In genomic region chr20:12976720-12977633, GRCh38 we compare ENCODE assay signal across 19 cellular contexts. TPM values are rescaled to one million over a fixed set of nuclear protein-coding genes. Genes with fewer than 3 reads are reported as not detected.
DNase-seq lines count a peak whose midpoint lies in the region; ATAC-seq, FAIRE-seq and TF ChIP-seq lines count a peak whose summit lies in the region.
"Had no signal": no experiment of that assay in that cellular context is flagged by ENCODE, and none has a peak within 500 bp of the region (broad histone marks: within the 10 kb centered on the region; RNA-seq: fewer than 3 reads in every experiment).

No MANE protein-coding gene starts in this region.

- no peak overlapping the region for H3K23ac ChIP-seq in neuronal stem cell (ENCODE audit: low read depth, low read length, poor library complexity)

- H3K79me2 ChIP-seq in keratinocyte (ENCODE audit: control insufficient read depth, insufficient read depth, low read length) = no peaks in the 10 kb centered on the region

- no peaks in the 10 kb centered on the region for H4K20me1 ChIP-seq in keratinocyte (ENCODE audit: control insufficient read depth, extremely low read depth, insufficient read depth, low read length)

- H3K27ac ChIP-seq in keratinocyte (ENCODE audit: control insufficient read depth, insufficient read depth, low read length) (no peak overlapping the region), neuronal stem cell (replicated peaks; ENCODE audit: low read length) (no peak overlapping the region)
- H3K27ac ChIP-seq: Peyer's patch had no signal

- H3K9me3 Mint-ChIP-seq in Caco-2 (ENCODE audit: unreplicated experiment) = no peaks in the 10 kb centered on the region

- POLR2A ChIA-PET in Caco-2 (lab: Charles Lee) = no interaction called here

- 100% methylated on average over 1 of the region's 7 CpGs; no CpG with 5 or more reads in 1 of the 2 donors for WGBS in neuronal stem cell (ENCODE audit: extremely low coverage in 2 of 2, insufficient read length in 2 of 2, insufficient replicate concordance in 1 of 2), 2 donors

- peaks cover 19% of the 10 kb centered on the region for H3K4me1 Mint-ChIP-seq in Caco-2 (ENCODE audit: low read depth, unreplicated experiment)
- H3K4me1 Mint-ChIP-seq: IgD-negative memory B cell had no signal

- ATAC-seq in HG02610 (IDR thresholded peaks at IDR 0.05; ENCODE audit: unreplicated experiment) = no peak
- ATAC-seq: SK-N-SH treated with all-trans-retinoic acid at 6 μM for 48 hours had no signal

- no peaks in the 10 kb centered on the region for H3K79me1 ChIP-seq in neuronal stem cell (ENCODE audit: low read depth, low read length)

- intact Hi-C loops in Caco-2 (cut with micrococcal nuclease; ENCODE audit: unreplicated experiment) = loop anchor here (2.0 kb wide), 2 partner anchors 32 to 122 kb away; partner anchors contain the start of gene SPTLC3

- no peak overlapping the region for H4K8ac ChIP-seq in neuronal stem cell (ENCODE audit: low read depth, low read length)

- no peak overlapping the region for H2BK12ac ChIP-seq in neuronal stem cell (ENCODE audit: low read length)

- H3K36me3 ChIP-seq in Caco-2 (ENCODE audit: control insufficient read depth, insufficient read depth, low read length) (no peaks in the 10 kb centered on the region), keratinocyte (ENCODE audit: control insufficient read depth in 2 of 2, extremely low read depth in 1 of 2, insufficient read depth in 2 of 2, low read length in 2 of 2) (no peaks in the 10 kb centered on the region), neuronal stem cell (replicated peaks in 1 of 2; ENCODE audit: control insufficient read depth in 2 of 2, insufficient read depth in 2 of 2, low read length in 2 of 2) (no peaks in the 10 kb centered on the region)
- H3K36me3 ChIP-seq: Peyer's patch had no signal

- peak overlapping the region; percentile 4 for H3K4me3 Mint-ChIP-seq in Caco-2 (ENCODE audit: unreplicated experiment)
- H3K4me3 Mint-ChIP-seq: IgD-negative memory B cell had no signal

- CTCF ChIA-PET in Caco-2 (lab: Charles Lee) = interaction anchor here (1.1 kb wide), 1 partner anchor 140 kb away, joined by 3 read pairs; no protein-coding TSS in a partner anchor

- H2AFZ ChIP-seq in keratinocyte (ENCODE audit: control insufficient read depth, low read length) (peak overlapping the region; percentile 27), neuronal stem cell (ENCODE audit: low read length) (peak overlapping the region; percentile 24)

- no TSS peak for BruUV-seq in Caco-2 (replicated peaks; lab: Mats Ljungman, UMichigan)

- H2BK5ac ChIP-seq in neuronal stem cell (ENCODE audit: low read length) = no peak overlapping the region

- FAIRE-seq in keratinocyte (lab: Jason Lieb, UNC) = no peak
- FAIRE-seq: GM12891 had no signal

- H3K36me3 Mint-ChIP-seq in Caco-2 (ENCODE audit: insufficient read depth, unreplicated experiment) = no peaks in the 10 kb centered on the region
- H3K36me3 Mint-ChIP-seq: IgD-negative memory B cell had no signal

- dilution Hi-C loops in keratinocyte (cut with MboI; ENCODE audit: extremely low pct_ligation_motif_present, low sequenced_read_pairs) = no loop called here

- no peak overlapping the region for H2BK120ac ChIP-seq in neuronal stem cell (ENCODE audit: low read depth, low read length)

- H3K18ac ChIP-seq in neuronal stem cell (ENCODE audit: low read length) = no peak overlapping the region

- no peak overlapping the region for H3K4me2 ChIP-seq in keratinocyte (ENCODE audit: control insufficient read depth, extremely low read depth, insufficient read depth, low read depth, low read length)
- H3K4me2 ChIP-seq in neuronal stem cell (ENCODE audit: insufficient read depth, low read length, poor library complexity, severe bottlenecking) = no peak overlapping the region

- H2AK5ac ChIP-seq in neuronal stem cell (ENCODE audit: low read depth, low read length) = no peak overlapping the region

- no peak overlapping the region for H3K14ac ChIP-seq in neuronal stem cell (ENCODE audit: low read length)

- H3K4ac ChIP-seq in neuronal stem cell (ENCODE audit: low read length) = no peak overlapping the region

- H3K4me1 ChIP-seq in Caco-2 (peaks cover 29% of the 10 kb centered on the region), keratinocyte (ENCODE audit: control insufficient read depth, extremely low read depth, insufficient read depth, low read length) (no peaks in the 10 kb centered on the region), neuronal stem cell (ENCODE audit: control insufficient read depth in 2 of 2, insufficient read depth in 1 of 2, low read depth in 1 of 2, low read length in 2 of 2) (no peaks in the 10 kb centered on the region)

- H4K91ac ChIP-seq in neuronal stem cell (ENCODE audit: low read depth, low read length, poor library complexity) = no peak overlapping the region

- H3K27me3 ChIP-seq in Caco-2 (replicated peaks; ENCODE audit: control insufficient read depth, insufficient read depth, low read length) = no peaks in the 10 kb centered on the region
- H3K27me3 ChIP-seq in keratinocyte (ENCODE audit: control insufficient read depth, extremely low read depth, insufficient read depth, low read length) = no peaks in the 10 kb centered on the region
- no peaks in the 10 kb centered on the region for H3K27me3 ChIP-seq in neuronal stem cell (ENCODE audit: control insufficient read depth in 3 of 3, insufficient read depth in 3 of 3, low read depth in 1 of 3, low read length in 3 of 3)
- H3K27me3 ChIP-seq: Peyer's patch had no signal

- no peaks in the 10 kb centered on the region for H3K9me3 ChIP-seq in Caco-2
- no peaks in the 10 kb centered on the region for H3K9me3 ChIP-seq in keratinocyte (ENCODE audit: control insufficient read depth, low read depth, low read length)
- H3K9me3 ChIP-seq in neuronal stem cell (replicated peaks in 1 of 2; ENCODE audit: control insufficient read depth in 2 of 2, insufficient read depth in 1 of 2, low read depth in 1 of 2, low read length in 2 of 2) = peaks cover 0 to 2% of the 10 kb centered on the region in 2 donors
- H3K9me3 ChIP-seq: Peyer's patch had no signal

- TF ChIP-seq CTCF in Caco-2 (IDR thresholded peaks at IDR 0.05; ENCODE audit: insufficient read depth in 1 of 2, low read depth in 1 of 2, low read length in 1 of 2, severe bottlenecking in 1 of 2, unreplicated experiment in 1 of 2) (no peak), keratinocyte (optimal IDR thresholded peaks at IDR 0.05 in 1 of 3, IDR thresholded peaks at IDR 0.05 in 1 of 3, conservative IDR thresholded peaks at IDR 0.05 in 1 of 3; ENCODE audit: extremely low read depth in 1 of 3, insufficient read depth in 2 of 3, low read length in 3 of 3) (no peak)

- H2BK15ac ChIP-seq in neuronal stem cell (ENCODE audit: low read length) = no peak overlapping the region

- H3K27ac Mint-ChIP-seq in Caco-2 (ENCODE audit: unreplicated experiment) = peak overlapping the region; percentile 40
- H3K27ac Mint-ChIP-seq: IgD-negative memory B cell had no signal

- no peaks in the 10 kb centered on the region for H3K27me3 Mint-ChIP-seq in Caco-2 (ENCODE audit: insufficient read depth, unreplicated experiment)

- H3K4me3 ChIP-seq in Caco-2 (ENCODE audit: low read depth, low read length) (no peak overlapping the region), keratinocyte (ENCODE audit: control insufficient read depth in 2 of 3, extremely low read depth in 1 of 3, insufficient read depth in 2 of 3, low read depth in 1 of 3, low read length in 3 of 3) (no peak overlapping the region), neuronal stem cell (ENCODE audit: low read length in 2 of 2) (no peak overlapping the region)
- H3K4me3 ChIP-seq: Peyer's patch had no signal

- DNase-seq in Caco-2 (no peak), NCI-H2227 treated with DMSO at 0.1 percent for 48 hours (lab: John Stamatoyannopoulos, UW) (peak; percentile 56), keratinocyte (ENCODE audit: low read depth, low spot score) (no peak), neuronal stem cell (ENCODE audit: low spot score) (no peak), HuH-7.5 (ENCODE audit: low spot score) (no peak), NCI-H1417 (lab: John Stamatoyannopoulos, UW) (no peak)
- DNase-seq in activated CD4-positive, alpha-beta T cell treated with anti-CD3 and anti-CD28 coated beads for 1 hour = no peak
- DNase-seq: C1 segment of cervical spinal cord, DMS 273 treated with DMSO at 0.1 percent for 48 hours, GDM1, NCI-H187 treated with DMSO at 0.1 percent for 48 hours, NCI-H2171 treated with DMSO at 0.1 percent for 48 hours, NCI-H510A, Peyer's patch, SHP77 had no signal

- H3K9me1 ChIP-seq in keratinocyte (ENCODE audit: control insufficient read depth, extremely low read depth, insufficient read depth, low read length) = no peaks in the 10 kb centered on the region

- H3K9ac ChIP-seq in keratinocyte (ENCODE audit: control insufficient read depth, extremely low read depth, insufficient read depth, low read length) (no peak overlapping the region), neuronal stem cell (ENCODE audit: low read depth, low read length, poor library complexity) (no peak overlapping the region)

RNA-seq across cellular contexts. Expression of gene SPTLC3, which starts 31.8 kb away (rescaled TPM):
- 31.5 and 34.7 TPM in 2 replicates for total RNA-seq in Caco-2 (2022)
- polyA plus RNA-seq in keratinocyte = 6.5 to 11.4 TPM (median 10.0 TPM) in 3 replicates
- polyA plus RNA-seq in keratinocyte (2011; ENCODE audit: low read depth) = 118 TPM
- polyA plus RNA-seq in keratinocyte (2011; cell fraction: cytosol; rRNA removed) = 4.4 and 6.6 TPM in 2 replicates
- polyA plus RNA-seq in keratinocyte (2011; cell fraction: nucleus; rRNA removed) = 13.1 and 15.3 TPM in 2 replicates
- polyA plus RNA-seq in keratinocyte (2012; ENCODE audit: low replicate concordance) = 6.8 and 38.7 TPM in 2 replicates
- polyA minus RNA-seq in keratinocyte = 1.8 to 14.7 TPM (median 9.0 TPM) in 3 replicates
- 2.9 TPM for polyA minus RNA-seq in keratinocyte (2011; cell fraction: cytosol; rRNA and poly(A)+ RNA removed)
- 9.0 and 27.8 TPM in 2 replicates for polyA minus RNA-seq in keratinocyte (2011; cell fraction: nucleus; rRNA and poly(A)+ RNA removed)
- 1.3 TPM for polyA plus RNA-seq in neuronal stem cell (2013, experiment 1 of 2)
- 1.3 TPM for polyA plus RNA-seq in neuronal stem cell (2013, experiment 2 of 2)
- polyA plus RNA-seq: IgD-negative memory B cell had no signal
